Comparison of ENCODE assay signal across 8 cellular contexts in the genomic region with DNA sequence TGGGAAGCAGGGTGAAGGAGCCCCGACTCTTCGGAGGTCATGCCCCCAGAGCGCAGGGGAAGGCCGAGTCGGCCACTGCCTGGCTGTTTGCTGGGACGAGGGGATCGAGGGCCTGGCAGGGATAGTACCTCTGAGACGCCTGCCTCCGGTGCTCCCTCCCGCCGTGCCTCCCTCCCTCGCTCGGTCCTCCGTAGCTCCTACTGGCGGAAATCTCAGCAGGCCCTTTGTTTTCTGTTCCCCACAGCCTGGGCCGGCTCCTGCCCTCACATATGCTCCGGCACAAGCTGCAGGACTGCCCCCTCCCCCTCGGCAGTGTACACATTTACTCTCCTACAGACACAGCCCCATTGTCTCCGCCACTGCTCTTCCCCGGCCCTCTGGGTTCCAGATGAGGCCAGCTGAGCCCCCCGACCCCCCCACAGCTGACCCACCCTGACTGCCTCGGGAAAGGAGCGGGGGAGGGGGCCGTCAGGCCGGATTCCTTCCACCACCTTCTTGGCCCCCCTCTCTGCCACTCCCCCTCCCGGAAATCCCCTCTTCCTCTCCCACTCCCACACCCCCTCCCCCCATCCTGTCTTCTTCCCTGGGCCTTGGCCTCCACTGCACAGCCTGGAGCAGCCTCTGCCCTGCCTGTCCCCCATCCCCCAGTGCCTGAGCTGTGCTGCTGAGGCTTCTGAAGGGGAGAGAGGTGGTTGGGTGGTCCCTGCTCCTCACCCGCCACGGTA. TPM values are rescaled to one million over a fixed set of nuclear protein-coding genes. Genes with fewer than 3 reads are reported as not detected.
DNase-seq lines count a peak whose midpoint lies in the region; ATAC-seq and TF ChIP-seq lines count a peak whose summit lies in the region.

No MANE protein-coding gene starts in this region.

- CTCF ChIA-PET in CD4-positive, alpha-beta T cell (lab: Charles Lee): interaction anchor here (1.4 to 12.6 kb wide), 3 partner anchors 18 to 19 kb away, joined by 4 to 373 read pairs (median 6); partner anchors contain the start of genes NEK8 and TLCD1

- H3K9me3 Mint-ChIP-seq in CD4-positive, alpha-beta T cell: no peaks in the 10 kb centered on the region

- H3K36me3 Mint-ChIP-seq in CD4-positive, alpha-beta T cell (ENCODE audit: low read depth): peaks cover 20% of the 10 kb centered on the region

- H3K9me3 ChIP-seq in CD4-positive, alpha-beta T cell (ENCODE audit: control insufficient read depth, low read length): no peaks in the 10 kb centered on the region
- H3K9me3 ChIP-seq in HUES48 (ENCODE audit: control insufficient read depth, insufficient read depth, low read length): no peaks in the 10 kb centered on the region
- no peaks in the 10 kb centered on the region for H3K9me3 ChIP-seq in endocrine pancreas (ENCODE audit: control insufficient read depth, low read length)

- H3K27me3 ChIP-seq in CD4-positive, alpha-beta T cell (ENCODE audit: control insufficient read depth, insufficient read depth, low read length): no peaks in the 10 kb centered on the region
- no peaks in the 10 kb centered on the region for H3K27me3 ChIP-seq in HUES48 (ENCODE audit: control insufficient read depth, insufficient read depth, low read length)
- H3K27me3 ChIP-seq in endocrine pancreas (ENCODE audit: control insufficient read depth, insufficient read depth, low read length): no peaks in the 10 kb centered on the region

- peak overlapping the region; percentile 72 for H3K27ac ChIP-seq in CD4-positive, alpha-beta T cell (ENCODE audit: low read depth, low read length)
- H3K27ac ChIP-seq in HUES48 (ENCODE audit: low read depth, low read length) (peak overlapping the region; percentile 100), substantia nigra (ENCODE audit: low read depth, low read length, poor library complexity, severe bottlenecking) (peak overlapping the region; percentile 99)

- intact Hi-C loops in CD4-positive, alpha-beta T cell (cut with DNase I, micrococcal nuclease): loop anchor here in 1 of 2 experiments (10.0 kb wide), 1 partner anchor 840 kb away; the partner anchor contains the start of gene GIT1

- in situ Hi-C loops in SK-MEL-5 (cut with HindIII; ENCODE audit: low pct_unique_long_range_greater_than_20kb, low sequenced_read_pairs): no loop called here

- H3K4me3 ChIP-seq in HUES48 (ENCODE audit: low read depth, low read length) (peak overlapping the region; percentile 95), endocrine pancreas (ENCODE audit: control insufficient read depth, insufficient read depth, low read length) (peak overlapping the region; percentile 63)

- no peak for ATAC-seq in CD4-positive, alpha-beta T cell (ENCODE audit: poor library complexity)
- no peak for ATAC-seq in HG03196 (IDR thresholded peaks at IDR 0.05; ENCODE audit: unreplicated experiment)
- no peak for ATAC-seq in GM18858 (IDR thresholded peaks at IDR 0.05; ENCODE audit: unreplicated experiment)

- no peak for TF ChIP-seq CTCF in CD4-positive, alpha-beta T cell (IDR thresholded peaks at IDR 0.05)

- H3K4me3 Mint-ChIP-seq in CD4-positive, alpha-beta T cell: peak overlapping the region; percentile 90

- peaks cover 24% of the 10 kb centered on the region for H3K4me1 Mint-ChIP-seq in CD4-positive, alpha-beta T cell (ENCODE audit: low read depth)

- H3K36me3 ChIP-seq in HUES48 (ENCODE audit: control insufficient read depth, insufficient read depth, low read length) (peaks cover 52% of the 10 kb centered on the region), endocrine pancreas (ENCODE audit: control insufficient read depth, insufficient read depth, low read length) (no peaks in the 10 kb centered on the region)

- DNase-seq in CD4-positive, alpha-beta T cell: peak in 1 of 10 experiments; percentile 16
- DNase-seq in SK-MEL-5 (ENCODE audit: low read depth, low spot score) (peak; percentile 69), lung microvascular endothelial cell (ENCODE audit: low read depth in 2 of 2) (peak; percentile 48 to 65), substantia nigra (lab: John Stamatoyannopoulos, UW) (peak; percentile 53 to 98 (median 88))

- H3K27ac Mint-ChIP-seq in CD4-positive, alpha-beta T cell: peak overlapping the region; percentile 88

- peaks cover 18% of the 10 kb centered on the region for H3K4me1 ChIP-seq in HUES48 (ENCODE audit: control insufficient read depth, insufficient read depth, low read length)
- H3K4me1 ChIP-seq in endocrine pancreas (ENCODE audit: control insufficient read depth, insufficient read depth, low read length): no peaks in the 10 kb centered on the region

- H3K9ac ChIP-seq in HUES48 (ENCODE audit: low read depth, low read length) (peak overlapping the region; percentile 96), endocrine pancreas (ENCODE audit: control insufficient read depth, insufficient read depth, low read length) (peak overlapping the region; percentile 92)

- H3K27me3 Mint-ChIP-seq in CD4-positive, alpha-beta T cell: no peaks in the 10 kb centered on the region

- POLR2A ChIA-PET in CD4-positive, alpha-beta T cell (lab: Charles Lee): interaction anchor here (0.6 to 13.8 kb wide), 9 partner anchors 17 to 207 kb away, joined by 3 to 268 read pairs (median 7); partner anchors contain the start of genes DHRS13, FLOT2, NEK8 and PHF12

RNA-seq across cellular contexts. Expression of gene TRAF4, which starts 1.4 kb away (rescaled TPM):
- total RNA-seq in CD4-positive, alpha-beta T cell: 100 to 1,000 TPM; 411 to 416 TPM
- 72.8 and 76.2 TPM in 2 replicates for total RNA-seq in SK-MEL-5 (2014; rRNA removed; shearing (Covaris generic))
- 85.2 and 104 TPM in 2 replicates for polyA plus RNA-seq in SK-MEL-5 (2015; cell fraction: cytosol; rRNA removed)
- 421 and 497 TPM in 2 replicates for polyA plus RNA-seq in SK-MEL-5 (2015; cell fraction: nucleus; rRNA removed)
- 22.2 and 26.2 TPM in 2 replicates for total RNA-seq in lung microvascular endothelial cell

RNA-seq across cellular contexts. Expression of gene NEK8, which starts 16.6 kb away (rescaled TPM):
- total RNA-seq in CD4-positive, alpha-beta T cell: 1 to 10 TPM; 4.7 to 5.2 TPM
- 1.8 and 2.1 TPM in 2 replicates for total RNA-seq in SK-MEL-5 (2014; rRNA removed; shearing (Covaris generic))
- polyA plus RNA-seq in SK-MEL-5 (2015; cell fraction: cytosol; rRNA removed): 2.5 and 3.6 TPM in 2 replicates
- polyA plus RNA-seq in SK-MEL-5 (2015; cell fraction: nucleus; rRNA removed): 13.5 and 18.8 TPM in 2 replicates
- 1.3 and 1.6 TPM in 2 replicates for total RNA-seq in lung microvascular endothelial cell

RNA-seq across cellular contexts. Expression of gene TLCD1, which starts 19.2 kb away (rescaled TPM):
- under 1 TPM; 0.39 to 0.60 TPM for total RNA-seq in CD4-positive, alpha-beta T cell
- total RNA-seq in SK-MEL-5 (2014; rRNA removed; shearing (Covaris generic)): 12.0 and 17.3 TPM in 2 replicates
- polyA plus RNA-seq in SK-MEL-5 (2015; cell fraction: cytosol; rRNA removed): 29.7 and 35.3 TPM in 2 replicates
- 6.2 and 7.6 TPM in 2 replicates for polyA plus RNA-seq in SK-MEL-5 (2015; cell fraction: nucleus; rRNA removed)
- 0.87 and 1.2 TPM in 2 replicates for total RNA-seq in lung microvascular endothelial cell

RNA-seq across cellular contexts. Expression of gene RPL23A, which starts 25.4 kb away (rescaled TPM):
- total RNA-seq in CD4-positive, alpha-beta T cell: 1,000 to 10,000 TPM; 3,393 to 3,457 TPM
- 965 and 1,109 TPM in 2 replicates for total RNA-seq in SK-MEL-5 (2014; rRNA removed; shearing (Covaris generic))
- 260 and 377 TPM in 2 replicates for polyA plus RNA-seq in SK-MEL-5 (2015; cell fraction: cytosol; rRNA removed)
- polyA plus RNA-seq in SK-MEL-5 (2015; cell fraction: nucleus; rRNA removed): 146 and 154 TPM in 2 replicates
- total RNA-seq in lung microvascular endothelial cell: 479 and 600 TPM in 2 replicates

RNA-seq across cellular contexts. Expression of gene RAB34, which starts 27.5 kb away (rescaled TPM):
- total RNA-seq in CD4-positive, alpha-beta T cell: 10 to 100 TPM; 20.7 to 21.3 TPM
- total RNA-seq in SK-MEL-5 (2014; rRNA removed; shearing (Covaris generic)): 89.9 and 93.4 TPM in 2 replicates
- polyA plus RNA-seq in SK-MEL-5 (2015; cell fraction: cytosol; rRNA removed): 91.3 and 123 TPM in 2 replicates
- polyA plus RNA-seq in SK-MEL-5 (2015; cell fraction: nucleus; rRNA removed): 159 and 165 TPM in 2 replicates
- 11.3 and 22.2 TPM in 2 replicates for total RNA-seq in lung microvascular endothelial cell
